Comparison of ENCODE assay signal across 6 cellular contexts in genomic region chr4:24922988-24923387, GRCh38.
"Had no signal": no experiment of that assay in that cellular context is flagged by ENCODE, and none has a peak within 500 bp of the region (broad histone marks: within the 10 kb centered on the region; RNA-seq: fewer than 3 reads in every experiment).

No MANE protein-coding gene starts in this region.

- H3K36me3 ChIP-seq: HAP-1 had no signal

- ATAC-seq: HCT116, K562 had no signal

- H3K4me3 ChIP-seq: GM23248, HAP-1, K562 had no signal

- H3K9ac ChIP-seq: GM23248 had no signal

- H3K4me1 ChIP-seq: HAP-1 had no signal

- DNase-seq: GOT3, H7 had no signal

- H2AFZ ChIP-seq: GM23248 had no signal
